8 cellular contexts compared by ENCODE assay signal in the genomic region with DNA sequence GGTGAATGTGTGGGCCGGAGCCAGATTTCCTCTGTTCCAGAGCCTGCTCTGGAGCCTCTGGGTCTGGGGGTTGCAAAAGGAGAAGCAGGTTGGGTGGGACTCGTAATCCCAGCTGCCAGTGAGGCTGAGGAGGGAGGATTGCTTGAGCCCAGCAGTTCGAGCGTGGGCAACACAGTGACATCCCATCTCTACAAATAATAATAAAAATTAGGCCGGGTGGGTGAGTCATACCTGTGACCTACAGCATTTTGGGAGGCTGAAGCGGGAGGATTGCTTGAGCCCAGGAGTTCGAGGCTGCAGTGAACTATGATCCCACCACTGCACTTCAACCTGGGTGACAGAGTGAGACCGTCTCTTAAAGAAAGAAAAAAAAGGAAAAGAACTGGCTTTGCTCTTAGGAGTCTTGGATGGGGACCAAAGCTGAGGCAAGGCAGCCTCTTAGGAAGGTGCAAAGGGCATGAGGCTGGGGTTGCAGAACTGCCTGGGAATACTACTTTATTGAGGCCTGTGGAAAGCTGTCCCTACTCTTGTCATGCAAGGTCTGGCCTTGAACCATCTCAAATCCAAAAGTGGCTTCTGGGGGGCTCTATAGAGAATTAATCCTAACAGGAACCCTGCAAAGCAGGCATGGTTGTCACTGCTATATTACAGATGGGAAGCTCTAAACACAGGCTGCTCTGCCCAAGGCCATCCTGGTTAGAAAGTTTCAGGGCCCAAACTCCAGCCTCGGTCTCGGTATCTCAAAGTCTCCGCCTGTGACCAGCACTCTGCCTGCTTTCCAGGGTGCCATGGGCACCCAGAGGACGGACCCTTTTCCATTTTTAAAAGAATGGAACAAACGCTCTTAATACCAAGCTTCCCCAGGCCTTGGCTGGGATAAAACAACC. TPM values are rescaled to one million over a fixed set of nuclear protein-coding genes. Genes with fewer than 3 reads are reported as not detected.
A peak's percentile ranks its signal among the peaks of the same experiment; 100 is the strongest.
DNase-seq lines count a peak whose midpoint lies in the region; ATAC-seq and TF ChIP-seq lines count a peak whose summit lies in the region.

No MANE protein-coding gene starts in this region.

- peak; percentile 30 for DNase-seq in activated CD4-positive, alpha-beta T cell treated with anti-CD3 and anti-CD28 coated beads for 48 hours
- no peak for DNase-seq in activated CD4-positive, alpha-beta T cell treated with anti-CD3 and anti-CD28 coated beads for 4 hours
- DNase-seq in adrenal gland (peak in 5 of 7 donors; percentile 38 to 60 (median 53)), immature natural killer cell (no peak), superior temporal gyrus (ENCODE audit: extremely low spot score) (no peak)

- 15 to 24% (median 22%) methylated on average over 12 to 13 of the region's 13 CpGs for WGBS in adrenal gland, 4 donors

- H3K4me1 ChIP-seq in HUES48 (ENCODE audit: control insufficient read depth, insufficient read depth, low read length) (peaks cover 9% of the 10 kb centered on the region), adrenal gland (replicated peaks in 1 of 2) (peaks cover 26 to 34% of the 10 kb centered on the region in 2 donors), stomach smooth muscle (ENCODE audit: control insufficient read depth, insufficient read depth, low read length) (peaks cover 32% of the 10 kb centered on the region)

- H3K9ac ChIP-seq in HUES48 (ENCODE audit: low read depth, low read length) (peak overlapping the region; percentile 7; the same call in 1 of the 2 replicates), stomach smooth muscle (ENCODE audit: low read length in 2 of 2) (peak overlapping the region; percentile 96 to 98)

- peak overlapping the region; percentile 86 to 93 (median 89) for H3K4me3 Mint-ChIP-seq in immature natural killer cell

- H3K36me3 ChIP-seq in HUES48 (ENCODE audit: control insufficient read depth, insufficient read depth, low read length), result no peaks in the 10 kb centered on the region
- H3K36me3 ChIP-seq in adrenal gland (replicated peaks in 1 of 2), result no peaks in the 10 kb centered on the region
- no peaks in the 10 kb centered on the region for H3K36me3 ChIP-seq in stomach smooth muscle (ENCODE audit: control insufficient read depth in 2 of 2, insufficient read depth in 2 of 2, low read length in 2 of 2)

- TF ChIP-seq POLR2A in adrenal gland (IDR thresholded peaks at IDR 0.05), result no peak

- TF ChIP-seq CTCF in adrenal gland (IDR thresholded peaks at IDR 0.05), result no peak

- H3K27me3 Mint-ChIP-seq in immature natural killer cell (ENCODE audit: low read depth in 3 of 3), result peaks cover 7 to 23% (median 16%) of the 10 kb centered on the region in 3 donors

- intact Hi-C loops in adrenal gland (cut with DNase I), result loop anchor here (2.0 to 5.0 kb wide), 2 partner anchors 105 to 109 kb away; a partner anchor contains a TSS

- no peaks in the 10 kb centered on the region for H3K36me3 Mint-ChIP-seq in immature natural killer cell

- H3K27ac ChIP-seq in HUES48 (ENCODE audit: low read depth, low read length) (peak overlapping the region; percentile 63), adrenal gland (peak overlapping the region; percentile 87 to 98 (median 97)), stomach smooth muscle (ENCODE audit: low read length) (peak overlapping the region; percentile 88)

- peaks cover 49 to 54% of the 10 kb centered on the region in 2 donors for H3K4me1 Mint-ChIP-seq in immature natural killer cell

- H3K9me3 ChIP-seq in HUES48 (ENCODE audit: control insufficient read depth, insufficient read depth, low read length) (no peaks in the 10 kb centered on the region), adrenal gland (replicated peaks in 1 of 3) (no peaks in the 10 kb centered on the region), stomach smooth muscle (ENCODE audit: control insufficient read depth in 2 of 2, low read length in 2 of 2) (no peaks in the 10 kb centered on the region)

- no peaks in the 10 kb centered on the region for H3K9me3 Mint-ChIP-seq in immature natural killer cell

- H3K4me3 ChIP-seq in HUES48 (ENCODE audit: low read depth, low read length) (peak overlapping the region; percentile 83), adrenal gland (peak overlapping the region; percentile 24 to 79 (median 70)), stomach smooth muscle (ENCODE audit: low read length in 2 of 2) (peak overlapping the region; percentile 79 to 85)

- H3K27ac Mint-ChIP-seq in immature natural killer cell, result peak overlapping the region; percentile 91 to 96 (median 94)

- no peaks in the 10 kb centered on the region for H3K27me3 ChIP-seq in HUES48 (ENCODE audit: control insufficient read depth, insufficient read depth, low read length)
- H3K27me3 ChIP-seq in adrenal gland, result no peaks in the 10 kb centered on the region
- H3K27me3 ChIP-seq in stomach smooth muscle (ENCODE audit: control insufficient read depth in 1 of 2, insufficient read depth in 2 of 2, low read length in 2 of 2), result peaks cover 0 to 3% of the 10 kb centered on the region in 2 donors

- ATAC-seq in GM19328 (IDR thresholded peaks at IDR 0.05; ENCODE audit: unreplicated experiment), result no peak

RNA-seq across cellular contexts. Expression of a gene that starts 0.9 kb away (rescaled TPM):
- total RNA-seq in adrenal gland, result 10 to 100 TPM; 39.2 to 68.5 (median 48.4) TPM
- polyA plus RNA-seq in adrenal gland (10 to 100 TPM; 20.0 to 25.3 (median 25.0) TPM), immature natural killer cell (10 to 100 TPM; 32.4 to 68.3 (median 60.3) TPM)

RNA-seq across cellular contexts. Expression of a gene that starts 50.7 kb away (rescaled TPM):
- 10 to 100 TPM in 3 of 8 donors, 1 to 10 TPM in 5; 1.7 to 23.1 (median 6.9) TPM for total RNA-seq in adrenal gland
- polyA plus RNA-seq in adrenal gland (1 to 10 TPM in 2 of 3 donors, under 1 TPM in 1; 0.62 to 9.5 (median 7.9) TPM), immature natural killer cell (100 to 1,000 TPM; 107 to 244 (median 141) TPM)

Comparison
In these comparisons a context has a peak if more than half of its experiments do, and no peak if none do; other contexts are left out.
1. DNase-seq: peak in activated CD4-positive, alpha-beta T cell treated with anti-CD3 and anti-CD28 coated beads for 48 hours (single experiment) and adrenal gland (5 of 7); none in activated CD4-positive, alpha-beta T cell treated with anti-CD3 and anti-CD28 coated beads for 4 hours (0 of 2), immature natural killer cell (0 of 3) and superior temporal gyrus (single experiment).
2. RNA of a gene that starts 50.7 kb away (polyA plus RNA-seq): 107 to 244 TPM in immature natural killer cell; 0.62 to 9.5 TPM in adrenal gland; every median in the first group is over 10 times any median in the second.
3. Peak in every context shown above with its lines, with median percentiles within 50 percentile points of each other: H3K27ac ChIP-seq and H3K4me3 ChIP-seq.